In the genomic region with DNA sequence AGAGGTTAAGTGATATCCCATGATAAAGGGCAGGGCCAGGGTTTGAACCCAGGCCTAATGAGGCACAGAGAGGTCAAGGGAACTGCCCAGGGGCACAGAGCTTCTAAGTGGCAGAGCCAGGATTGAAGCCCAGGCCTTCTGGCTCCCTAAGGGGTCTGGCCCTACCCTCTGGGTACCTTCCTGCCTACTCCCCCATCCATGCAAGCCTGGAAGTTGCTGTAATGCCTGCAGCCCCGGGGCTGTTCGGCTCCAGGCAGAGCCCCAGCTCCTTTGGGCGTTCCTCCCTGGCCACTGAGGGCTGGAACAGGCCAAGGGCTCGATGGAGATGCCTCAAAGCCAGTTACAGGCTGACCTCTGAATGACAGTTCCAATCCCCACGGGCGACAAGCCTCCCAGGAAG, we compare ENCODE assay signal across 25 cellular contexts. TPM values are rescaled to one million over a fixed set of nuclear protein-coding genes. Genes with fewer than 3 reads are reported as not detected.
DNase-seq lines count a peak whose midpoint lies in the region; ATAC-seq, FAIRE-seq and TF ChIP-seq lines count a peak whose summit lies in the region.
"Had no signal": no experiment of that assay in that cellular context is flagged by ENCODE, and none has a peak within 500 bp of the region (broad histone marks: within the 10 kb centered on the region; RNA-seq: fewer than 3 reads in every experiment).

No MANE protein-coding gene starts in this region.

- peak overlapping the region; percentile 7; the same call in 1 of the 2 replicates for H2AFZ ChIP-seq in K562 (ENCODE audit: low read depth, low read length)
- H2AFZ ChIP-seq: PC-9 had no signal

- H3K4me1 ChIP-seq in right atrium auricular region, result peaks cover 0 to 51% of the 10 kb centered on the region in 2 donors
- H3K4me1 ChIP-seq in K562 (replicated peaks in 1 of 2; ENCODE audit: control insufficient read depth in 2 of 2, insufficient read depth in 2 of 2, low read length in 2 of 2), result peaks cover 11 to 26% of the 10 kb centered on the region in 2 experiments
- H3K4me1 ChIP-seq in lower lobe of right lung, result no peaks in the 10 kb centered on the region
- H3K4me1 ChIP-seq in gastrocnemius medialis, result peaks cover 78 to 83% of the 10 kb centered on the region in 2 donors
- H3K4me1 ChIP-seq in esophagus squamous epithelium, result peaks cover 5 to 41% (median 11%) of the 10 kb centered on the region in 3 donors

- FAIRE-seq in K562 (lab: Jason Lieb, UNC), result no peak
- FAIRE-seq: GM12892, GM19239, H54 had no signal

- CTCF ChIA-PET in K562 (lab: Yijun Ruan, JAX; ENCODE audit: low intra/inter-chr PET ratio), result no interaction called here

- POLR2A ChIA-PET in K562 (lab: Yijun Ruan, JAX), result interaction anchor here (0.6 to 1.5 kb wide), 3 partner anchors 14 to 1347 kb away, joined by 3 to 5 read pairs (median 3); no protein-coding TSS in a partner anchor

- ATAC-seq in Right ventricle myocardium superior (ENCODE audit: poor library complexity), result no peak
- ATAC-seq in K562, result no peak
- ATAC-seq in lower lobe of right lung, result no peak
- no peak for ATAC-seq in gastrocnemius medialis

- DNase-seq in Right ventricle myocardium superior (peak; percentile 23), right atrium auricular region (ENCODE audit: low spot score) (no peak), K562 (ENCODE audit: extremely low read depth in 1 of 4, low spot score in 3 of 4) (no peak), lower lobe of right lung (peak; percentile 10), gastrocnemius medialis (no peak), AG20443 (ENCODE audit: low spot score) (no peak), esophagus squamous epithelium (lab: John Stamatoyannopoulos, UW) (no peak), NCI-H2196 (lab: John Stamatoyannopoulos, UW; ENCODE audit: unreplicated experiment) (no peak)
- DNase-seq: ACHN; Calu3; DND-41; Kasumi-1; NCI-H1436; NCI-H1930; NCI-H2107; NCI-H446 treated with DMSO at 0.1 percent for 48 hours; NCI-H82; NK-92 treated with Interleukin-12 subunit alpha and Interleukin-12 subunit beta, amount 100 ng/mL, for 24 hours; PC-9; SHP77 had no signal

- H3K9me3 ChIP-seq in right atrium auricular region (no peaks in the 10 kb centered on the region), K562 (replicated peaks; ENCODE audit: control insufficient read depth, insufficient read depth, low read depth, low read length) (no peaks in the 10 kb centered on the region), lower lobe of right lung (no peaks in the 10 kb centered on the region), gastrocnemius medialis (no peaks in the 10 kb centered on the region), esophagus squamous epithelium (no peaks in the 10 kb centered on the region)

- H3K27ac ChIP-seq in right atrium auricular region (no peak overlapping the region), K562 (ENCODE audit: extremely low read depth, low read depth, low read length) (no peak overlapping the region), lower lobe of right lung (no peak overlapping the region), gastrocnemius medialis (peak overlapping the region; percentile 94 to 97 (median 94)), esophagus squamous epithelium (no peak overlapping the region)
- H3K27ac ChIP-seq: 22Rv1, PC-9 had no signal

- H3K9ac ChIP-seq in K562 (ENCODE audit: insufficient read depth in 1 of 2, low read depth in 2 of 2, low read length in 2 of 2), result peak overlapping the region in 1 of 2 experiments; percentile 27; a peak in 1 of 4 replicates

- WGBS in K562 (ENCODE audit: insufficient coverage, low coverage, missing lambda C conversion rate), result 11% methylated on average over 6 of the region's 6 CpGs
- 70% methylated on average over 2 of the region's 6 CpGs; no CpG with 5 or more reads in 1 of the 2 donors for WGBS in esophagus squamous epithelium, 2 donors

- TF ChIP-seq RAD21 in K562 (CRISPR knock-in tag; conservative IDR thresholded peaks at IDR 0.05 in 1 of 2, IDR thresholded peaks at IDR 0.05 in 1 of 2), result no peak

- in situ Hi-C loops in K562 (cut with MboI), result no loop called here
- in situ Hi-C loops in gastrocnemius medialis (cut with MboI; ENCODE audit: low sequenced_read_pairs in 4 of 4), result no loop called here

- no peaks in the 10 kb centered on the region for H4K20me1 ChIP-seq in K562 (replicated peaks; ENCODE audit: control insufficient read depth, insufficient read depth, low read length)

- no peaks in the 10 kb centered on the region for H3K79me2 ChIP-seq in K562 (ENCODE audit: control insufficient read depth, insufficient read depth, low read length)

- TF ChIP-seq CTCF in right atrium auricular region (IDR thresholded peaks at IDR 0.05), result no peak
- no peak for TF ChIP-seq CTCF in K562 (IDR thresholded peaks at IDR 0.05 in 2 of 3, conservative IDR thresholded peaks at IDR 0.05 in 1 of 3; ENCODE audit: insufficient read depth in 2 of 3, low read depth in 1 of 3, low read length in 3 of 3)
- TF ChIP-seq CTCF in lower lobe of right lung (IDR thresholded peaks at IDR 0.05), result no peak
- no peak for TF ChIP-seq CTCF in gastrocnemius medialis (IDR thresholded peaks at IDR 0.05 in 4 of 5, conservative IDR thresholded peaks at IDR 0.05 in 1 of 5)
- no peak for TF ChIP-seq CTCF in esophagus squamous epithelium (IDR thresholded peaks at IDR 0.05)

- no peak for TF ChIP-seq EP300 in K562 (IDR thresholded peaks at IDR 0.05; ENCODE audit: low read length)

- TF ChIP-seq POLR2A in K562 (conservative IDR thresholded peaks at IDR 0.05) (no peak), gastrocnemius medialis (IDR thresholded peaks at IDR 0.05) (no peak), esophagus squamous epithelium (IDR thresholded peaks at IDR 0.05) (no peak)

- no peak overlapping the region for H3K4me2 ChIP-seq in K562 (ENCODE audit: insufficient read depth, low read length)
- H3K4me2 ChIP-seq: PC-9 had no signal

- H3K4me3 ChIP-seq in right atrium auricular region (no peak overlapping the region), K562 (no peak overlapping the region), lower lobe of right lung (no peak overlapping the region), gastrocnemius medialis (no peak overlapping the region), esophagus squamous epithelium (no peak overlapping the region)
- H3K4me3 ChIP-seq: PC-9 had no signal

- no peaks in the 10 kb centered on the region for H3K27me3 ChIP-seq in right atrium auricular region
- peaks cover 0 to 6% of the 10 kb centered on the region in 2 experiments; a peak in 1 of 5 replicates for H3K27me3 ChIP-seq in K562 (ENCODE audit: control insufficient read depth in 2 of 2, insufficient read depth in 2 of 2, low read length in 2 of 2)
- peaks cover 8% of the 10 kb centered on the region for H3K27me3 ChIP-seq in lower lobe of right lung (ENCODE audit: low read depth)
- H3K27me3 ChIP-seq in gastrocnemius medialis, result no peaks in the 10 kb centered on the region
- no peaks in the 10 kb centered on the region for H3K27me3 ChIP-seq in esophagus squamous epithelium

- no peaks in the 10 kb centered on the region for H3K9me1 ChIP-seq in K562 (ENCODE audit: control insufficient read depth, insufficient read depth, low read length)

- H3K36me3 ChIP-seq in right atrium auricular region (no peaks in the 10 kb centered on the region), K562 (ENCODE audit: control insufficient read depth, insufficient read depth, low read length) (no peaks in the 10 kb centered on the region), lower lobe of right lung (no peaks in the 10 kb centered on the region), gastrocnemius medialis (no peaks in the 10 kb centered on the region), esophagus squamous epithelium (no peaks in the 10 kb centered on the region)

- no TSS peak for BruUV-seq in K562 (replicated peaks; lab: Mats Ljungman, UMichigan)

- intact Hi-C loops in Right ventricle myocardium superior (cut with DNase I), result no loop called here
- intact Hi-C loops in K562 (cut with micrococcal nuclease), result no loop called here
- intact Hi-C loops in lower lobe of right lung (cut with DNase I), result no loop called here
- intact Hi-C loops in gastrocnemius medialis (cut with DNase I; ENCODE audit: low total_unique reads), result loop anchor here (5.0 kb wide), 1 partner anchor 213 kb away; no protein-coding TSS in a partner anchor
- intact Hi-C loops in esophagus squamous epithelium (cut with DNase I), result no loop called here

TF ChIP-seq in K562, 482 proteins besides CTCF, POLR2A, EP300 and RAD21 (continues in another document):
- no peak for TF ChIP-seq ZNF444 (CRISPR knock-in tag; IDR thresholded peaks at IDR 0.05)
- no peak for TF ChIP-seq SUPT5H (IDR thresholded peaks at IDR 0.05)
- TF ChIP-seq TEAD4 (IDR thresholded peaks at IDR 0.05; ENCODE audit: low read length), result no peak
- TF ChIP-seq TEAD4 (CRISPR knock-in tag; IDR thresholded peaks at IDR 0.05; ENCODE audit: borderline replicate concordance), result no peak
- TF ChIP-seq RHOXF2B (CRISPR knock-in tag; conservative IDR thresholded peaks at IDR 0.05), result no peak

RNA-seq across cellular contexts. Expression of gene GRIP2, which starts 4.5 kb away (rescaled TPM):
- total RNA-seq in Right ventricle myocardium superior, result 40.1 TPM
- 10 to 100 TPM in 1 of 2 donors, 1 to 10 TPM in 1; 7.1 to 13.2 TPM for total RNA-seq in right atrium auricular region
- total RNA-seq in K562 (2011; cell fraction: chromatin; rRNA removed; ENCODE audit: low replicate concordance), result not detected in 2 replicates
- total RNA-seq in K562 (2011; cell fraction: nucleolus; rRNA removed), result under 0.01 TPM in 1 of 2 replicates, not detected in the other
- 0.07 TPM in 1 of 2 replicates, not detected in the other for total RNA-seq in K562 (2011; cell fraction: nucleoplasm; rRNA removed)
- total RNA-seq in K562 (2014; rRNA removed), result not detected in 2 replicates
- total RNA-seq in K562 (2014; rRNA removed; fragmentation: Illumina TruSeq; extraction: Trizol), result not detected in 2 replicates
- not detected in 2 replicates for total RNA-seq in K562 (2015; rRNA removed; fragmentation: Illumina TruSeq; extraction: Trizol)
- not detected in 2 replicates for total RNA-seq in K562 (2021)
- polyA plus RNA-seq in K562 (2011; rRNA removed), result not detected in 2 replicates
- polyA plus RNA-seq in K562 (2011; cell fraction: cytosol; rRNA removed), result 0.04 TPM in 1 of 2 replicates, not detected in the other
- 0.03 and 0.06 TPM in 2 replicates for polyA plus RNA-seq in K562 (2011; cell fraction: nucleus; rRNA removed)
- polyA plus RNA-seq in K562 (2012), result 0.04 and 0.06 TPM in 2 replicates
- not detected in 2 replicates for polyA plus RNA-seq in K562 (2014; fragmentation: Illumina TruSeq; extraction: Trizol)
- under 1 TPM; 0.01 TPM for polyA plus RNA-seq in K562 (2014; fragmentation: Nextera tagmentation; extraction: Ambion mirVana)
- 0.03 TPM in 1 of 2 replicates, not detected in the other for polyA plus RNA-seq in K562 (2014; rRNA removed)
- not detected in 2 replicates for polyA minus RNA-seq in K562 (2011; rRNA and poly(A)+ RNA removed)
- not detected in 2 replicates for polyA minus RNA-seq in K562 (2011; cell fraction: cytosol; rRNA and poly(A)+ RNA removed)
- polyA minus RNA-seq in K562 (2011; cell fraction: nucleus; rRNA and poly(A)+ RNA removed), result not detected in 2 replicates
- total RNA-seq in lower lobe of right lung, result 1.1 TPM
- 10 to 100 TPM in 1 of 4 donors, 1 to 10 TPM in 3; 2.8 to 12.6 (median 4.6) TPM for total RNA-seq in gastrocnemius medialis
- total RNA-seq in esophagus squamous epithelium, result 1 to 10 TPM in 1 of 4 donors, under 1 TPM in 3; 0.23 to 2.9 (median 0.53) TPM
- total RNA-seq: Calu3, HT-29, PC-9 had no signal

Comparison
In these comparisons a context has a peak if more than half of its experiments do, and no peak if none do; other contexts are left out.
1. DNase-seq: peak in Right ventricle myocardium superior (single experiment) and lower lobe of right lung (single experiment); none in right atrium auricular region (single experiment), K562 (0 of 4), gastrocnemius medialis (0 of 2), AG20443 (single experiment), esophagus squamous epithelium (single experiment) and NCI-H2196 (single experiment).
2. H3K27ac ChIP-seq: peak in gastrocnemius medialis (4 of 4); none in right atrium auricular region (0 of 2), K562 (single experiment), lower lobe of right lung (single experiment) and esophagus squamous epithelium (0 of 4).